ENCODE assay signal across 20 cellular contexts in genomic region chr18:22485808-22486244, GRCh38.
DNase-seq lines count a peak whose midpoint lies in the region; ATAC-seq and TF ChIP-seq lines count a peak whose summit lies in the region.
"Had no signal": no experiment of that assay in that cellular context is flagged by ENCODE, and none has a peak within 500 bp of the region (broad histone marks: within the 10 kb centered on the region; RNA-seq: fewer than 3 reads in every experiment).

No MANE protein-coding gene starts in this region.

- no peaks in the 10 kb centered on the region for H3K9me3 Mint-ChIP-seq in natural killer cell treated with Interleukin-12 subunit alpha and Interleukin-12 subunit beta and Interleukin-15 and Interleukin-18, amount 100 ng/mL, for 72 hours
- H3K9me3 Mint-ChIP-seq: activated B cell treated with CpG ODN at 0.5 μM for 24 hours; CD8-positive, alpha-beta T cell had no signal

- H3K4me3 ChIP-seq in astrocyte of the spinal cord (ENCODE audit: low read depth, low read length), result no peak overlapping the region
- no peak overlapping the region for H3K4me3 ChIP-seq in gastroesophageal sphincter
- H3K4me3 ChIP-seq: esophagus muscularis mucosa, mucosa of descending colon, SJCRH30, tibial nerve had no signal

- no peak for TF ChIP-seq POLR2A in gastroesophageal sphincter (IDR thresholded peaks at IDR 0.05)

- ATAC-seq in gastroesophageal sphincter, result peak; percentile 54
- ATAC-seq in natural killer cell treated with Interleukin-12 subunit alpha and Interleukin-12 subunit beta and Interleukin-15 and Interleukin-18, amount 100 ng/mL, for 72 hours, result no peak
- ATAC-seq: CD8-positive, alpha-beta T cell; mucosa of descending colon; stimulated activated memory B cell treated with anti-CD40 and anti-IgM and Interleukin-4, amounts not matched to agents 10 μg/mL and 1 μg/mL and 100 μg/mL, for 72 hours had no signal

- no peaks in the 10 kb centered on the region for H3K9me3 ChIP-seq in gastroesophageal sphincter
- H3K9me3 ChIP-seq: esophagus muscularis mucosa, mucosa of descending colon, SJCRH30, tibial nerve had no signal

- WGBS in gastroesophageal sphincter (ENCODE audit: low coverage in 1 of 2), 2 donors, result 50 to 52% methylated on average over 2 to 6 of the region's 6 CpGs

- peaks cover 0 to 6% (median 0%) of the 10 kb centered on the region in 3 donors for H3K4me1 ChIP-seq in gastroesophageal sphincter
- H3K4me1 ChIP-seq: SJCRH30 had no signal

- H3K36me3 Mint-ChIP-seq in natural killer cell treated with Interleukin-12 subunit alpha and Interleukin-12 subunit beta and Interleukin-15 and Interleukin-18, amount 100 ng/mL, for 72 hours, result no peaks in the 10 kb centered on the region
- H3K36me3 Mint-ChIP-seq: activated naive CD8-positive, alpha-beta T cell treated with anti-CD3 and anti-CD28 coated beads for 36 hours; CD8-positive, alpha-beta T cell; stimulated activated memory B cell treated with anti-CD40 and anti-IgM and Interleukin-4, amounts not matched to agents 10 μg/mL and 1 μg/mL and 100 μg/mL, for 72 hours had no signal

- peak overlapping the region in 1 of 4 donors; percentile 13 for H3K27ac ChIP-seq in gastroesophageal sphincter
- H3K27ac ChIP-seq: esophagus muscularis mucosa, HL-60, SJCRH30, tibial nerve had no signal

- H3K27me3 ChIP-seq in gastroesophageal sphincter, result no peaks in the 10 kb centered on the region
- H3K27me3 ChIP-seq: esophagus muscularis mucosa, SJCRH30, tibial nerve had no signal

- H3K36me3 ChIP-seq in gastroesophageal sphincter, result no peaks in the 10 kb centered on the region
- H3K36me3 ChIP-seq: esophagus muscularis mucosa, SJCRH30, tibial nerve had no signal

- in situ Hi-C loops in astrocyte of the spinal cord (cut with HindIII; ENCODE audit: low sequenced_read_pairs), result no loop called here

- DNase-seq in AG08395 (ENCODE audit: low spot score) (peak; percentile 33), HT1080 (ENCODE audit: low read depth) (peak; percentile 76), astrocyte of the spinal cord (ENCODE audit: low read depth, low spot score) (peak; percentile 79), iPS-NIHi11 (ENCODE audit: low spot score) (no peak), midbrain (lab: John Stamatoyannopoulos, UW) (no peak)
- no peak for DNase-seq in natural killer cell treated with Interleukin-12 subunit alpha and Interleukin-12 subunit beta and Interleukin-15 and Interleukin-18, amount 100 ng/mL, for 72 hours (ENCODE audit: low spot score)
- no peak for DNase-seq in stimulated activated naive CD4-positive, alpha-beta T cell (lab: John Stamatoyannopoulos, UW)
- DNase-seq: activated B cell treated with CpG ODN at 0.5 μM for 24 hours; activated naive CD8-positive, alpha-beta T cell treated with anti-CD3 and anti-CD28 coated beads for 36 hours; CD8-positive, alpha-beta T cell; DND-41; mucosa of descending colon; NCI-H69; SJCRH30; T-helper 2 cell had no signal

- TF ChIP-seq CTCF in astrocyte of the spinal cord (IDR thresholded peaks at IDR 0.05; ENCODE audit: low read depth, low read length) (no peak), gastroesophageal sphincter (IDR thresholded peaks at IDR 0.05) (no peak)

- no peak overlapping the region for H3K27ac Mint-ChIP-seq in natural killer cell treated with Interleukin-12 subunit alpha and Interleukin-12 subunit beta and Interleukin-15 and Interleukin-18, amount 100 ng/mL, for 72 hours
- H3K27ac Mint-ChIP-seq: activated B cell treated with CpG ODN at 0.5 μM for 24 hours; activated naive CD8-positive, alpha-beta T cell treated with anti-CD3 and anti-CD28 coated beads for 36 hours; CD8-positive, alpha-beta T cell; stimulated activated memory B cell treated with anti-CD40 and anti-IgM and Interleukin-4, amounts not matched to agents 10 μg/mL and 1 μg/mL and 100 μg/mL, for 72 hours had no signal

- peaks cover 5 to 6% of the 10 kb centered on the region in 2 donors for H3K4me1 Mint-ChIP-seq in natural killer cell treated with Interleukin-12 subunit alpha and Interleukin-12 subunit beta and Interleukin-15 and Interleukin-18, amount 100 ng/mL, for 72 hours (ENCODE audit: low read depth in 2 of 2)
- H3K4me1 Mint-ChIP-seq: activated B cell treated with CpG ODN at 0.5 μM for 24 hours; activated naive CD8-positive, alpha-beta T cell treated with anti-CD3 and anti-CD28 coated beads for 36 hours; stimulated activated memory B cell treated with anti-CD40 and anti-IgM and Interleukin-4, amounts not matched to agents 10 μg/mL and 1 μg/mL and 100 μg/mL, for 72 hours had no signal

- no peak overlapping the region for H3K4me3 Mint-ChIP-seq in natural killer cell treated with Interleukin-12 subunit alpha and Interleukin-12 subunit beta and Interleukin-15 and Interleukin-18, amount 100 ng/mL, for 72 hours
- H3K4me3 Mint-ChIP-seq: activated B cell treated with CpG ODN at 0.5 μM for 24 hours; activated naive CD8-positive, alpha-beta T cell treated with anti-CD3 and anti-CD28 coated beads for 36 hours; CD8-positive, alpha-beta T cell; stimulated activated memory B cell treated with anti-CD40 and anti-IgM and Interleukin-4, amounts not matched to agents 10 μg/mL and 1 μg/mL and 100 μg/mL, for 72 hours had no signal

- no peak for TF ChIP-seq EP300 in gastroesophageal sphincter (IDR thresholded peaks at IDR 0.05)

- peaks cover 8 to 9% of the 10 kb centered on the region in 2 donors for H3K27me3 Mint-ChIP-seq in natural killer cell treated with Interleukin-12 subunit alpha and Interleukin-12 subunit beta and Interleukin-15 and Interleukin-18, amount 100 ng/mL, for 72 hours
- H3K27me3 Mint-ChIP-seq: activated B cell treated with CpG ODN at 0.5 μM for 24 hours; stimulated activated memory B cell treated with anti-CD40 and anti-IgM and Interleukin-4, amounts not matched to agents 10 μg/mL and 1 μg/mL and 100 μg/mL, for 72 hours had no signal

Comparison
In these comparisons a context has a peak if more than half of its experiments do, and no peak if none do; other contexts are left out.
1. DNase-seq: peak in AG08395 (single experiment), HT1080 (single experiment) and astrocyte of the spinal cord (single experiment); none in iPS-NIHi11 (single experiment), natural killer cell treated with Interleukin-12 subunit alpha and Interleukin-12 subunit beta and Interleukin-15 and Interleukin-18, amount 100 ng/mL, for 72 hours (single experiment), stimulated activated naive CD4-positive, alpha-beta T cell (0 of 6) and midbrain (single experiment).